Comparison of ENCODE assay signal across 8 cellular contexts in the genomic region with DNA sequence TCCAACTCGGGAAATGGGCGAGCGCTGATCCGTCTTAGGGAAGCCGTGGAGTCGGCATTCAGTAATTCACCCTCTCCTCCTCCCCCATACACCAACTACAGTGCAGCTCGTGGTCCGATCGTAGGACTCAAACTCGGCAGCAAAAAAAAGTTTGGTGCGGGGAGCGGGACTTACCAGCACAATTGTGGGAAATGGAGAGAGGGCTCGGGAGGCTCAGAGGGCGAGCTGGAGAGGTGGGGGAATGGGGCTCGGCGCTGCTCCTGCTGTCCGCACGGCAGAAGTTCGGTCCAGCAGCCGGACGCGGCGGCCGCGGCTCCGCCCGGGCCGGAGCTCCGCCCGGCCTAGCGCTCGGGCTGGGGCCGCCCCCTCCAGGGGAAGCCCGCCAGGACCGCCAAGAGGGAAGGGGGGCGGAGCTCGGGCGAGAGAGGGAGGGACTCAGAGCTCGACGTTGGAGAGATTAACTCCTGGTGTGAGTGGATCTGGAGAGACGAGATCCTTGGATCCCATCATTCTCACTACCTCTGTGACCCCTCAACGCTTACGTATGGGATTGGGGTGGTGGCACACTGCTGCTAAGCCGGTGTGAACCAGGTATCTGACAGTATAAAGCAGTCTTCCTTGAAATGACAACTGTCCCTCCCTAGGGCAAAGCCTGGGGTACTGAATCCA. TPM values are rescaled to one million over a fixed set of nuclear protein-coding genes. Genes with fewer than 3 reads are reported as not detected.
DNase-seq lines count a peak whose midpoint lies in the region; ATAC-seq and TF ChIP-seq lines count a peak whose summit lies in the region.

No MANE protein-coding gene starts in this region.

- peak; percentile 91 for ATAC-seq in gastroesophageal sphincter

- TF ChIP-seq CTCF in gastroesophageal sphincter (IDR thresholded peaks at IDR 0.05) (peak in 2 of 4 experiments; percentile 22 to 43), neutrophil (IDR thresholded peaks at IDR 0.05) (peak; percentile 14), suprapubic skin (IDR thresholded peaks at IDR 0.05) (no peak)

- TF ChIP-seq EP300 in gastroesophageal sphincter (IDR thresholded peaks at IDR 0.05): no peak
- no peak for TF ChIP-seq EP300 in suprapubic skin (IDR thresholded peaks at IDR 0.05)

- H3K4me1 ChIP-seq in ES-I3 (ENCODE audit: insufficient read depth, low read length): peaks cover 3% of the 10 kb centered on the region; the same call in 1 of the 2 replicates
- H3K4me1 ChIP-seq in gastroesophageal sphincter: peaks cover 3 to 33% (median 5%) of the 10 kb centered on the region in 3 donors
- peaks cover 15 to 17% of the 10 kb centered on the region in 2 experiments for H3K4me1 ChIP-seq in neutrophil (ENCODE audit: control insufficient read depth in 1 of 2, insufficient read depth in 1 of 2, low read depth in 1 of 2, low read length in 1 of 2)
- H3K4me1 ChIP-seq in suprapubic skin: peaks cover 20% of the 10 kb centered on the region

- H3K9me3 ChIP-seq in ES-I3 (ENCODE audit: control insufficient read depth, insufficient read depth, low read length) (peaks cover 2% of the 10 kb centered on the region; the same call in 1 of the 2 replicates), MG63 (no peaks in the 10 kb centered on the region), gastroesophageal sphincter (no peaks in the 10 kb centered on the region), neutrophil (no peaks in the 10 kb centered on the region), suprapubic skin (no peaks in the 10 kb centered on the region)

- H3K9ac ChIP-seq in ES-I3 (ENCODE audit: low read depth, low read length): peak overlapping the region; percentile 66

- H3K4me3 ChIP-seq in H7 (ENCODE audit: insufficient read depth, low read depth, low read length) (peak overlapping the region; percentile 90), MG63 (peak overlapping the region; percentile 82), gastroesophageal sphincter (peak overlapping the region; percentile 85 to 89), neutrophil (ENCODE audit: low read depth in 1 of 2, low read length in 1 of 2) (peak overlapping the region; percentile 64 to 93), suprapubic skin (peak overlapping the region; percentile 84)

- 0 to 1% methylated on average over 11 to 13 of the region's 44 CpGs for WGBS in gastroesophageal sphincter (ENCODE audit: low coverage in 1 of 2), 2 donors
- WGBS in suprapubic skin: under 1% methylated on average over 21 of the region's 44 CpGs

- H3K36me3 ChIP-seq in ES-I3 (ENCODE audit: insufficient read depth, low read length): peaks cover 3% of the 10 kb centered on the region; the same call in 1 of the 2 replicates
- peaks cover 12% of the 10 kb centered on the region for H3K36me3 ChIP-seq in H7 (replicated peaks; ENCODE audit: control insufficient read depth, insufficient read depth, low read length)
- peaks cover 30% of the 10 kb centered on the region for H3K36me3 ChIP-seq in MG63
- peaks cover 0 to 25% of the 10 kb centered on the region in 2 donors for H3K36me3 ChIP-seq in gastroesophageal sphincter
- peaks cover 10% of the 10 kb centered on the region for H3K36me3 ChIP-seq in neutrophil
- peaks cover 24% of the 10 kb centered on the region for H3K36me3 ChIP-seq in suprapubic skin

- H3K27ac ChIP-seq in gastroesophageal sphincter (peak overlapping the region; percentile 75 to 95 (median 89)), neutrophil (peak overlapping the region; percentile 64), suprapubic skin (peak overlapping the region; percentile 89)

- DNase-seq in H7: peak; percentile 97
- DNase-seq in MG63: peak; percentile 90
- peak; percentile 92 for DNase-seq in SIG-M5 treated with dmso at 0.1 percent for 504 hours (lab: John Stamatoyannopoulos, UW; ENCODE audit: unreplicated experiment)
- DNase-seq in activated naive CD4-positive, alpha-beta T cell treated with Interleukin-2 at 50 U/mL for 16 hours: peak; percentile 84
- peak; percentile 93 to 95 for DNase-seq in suprapubic skin (ENCODE audit: low spot score in 2 of 2)

- peaks cover 3% of the 10 kb centered on the region; the same call in 1 of the 2 replicates for H3K27me3 ChIP-seq in H7 (ENCODE audit: control insufficient read depth, insufficient read depth, low read length)
- peaks cover 1% of the 10 kb centered on the region; the same call in 1 of the 2 replicates for H3K27me3 ChIP-seq in MG63
- no peaks in the 10 kb centered on the region for H3K27me3 ChIP-seq in gastroesophageal sphincter
- peaks cover 14% of the 10 kb centered on the region for H3K27me3 ChIP-seq in neutrophil
- H3K27me3 ChIP-seq in suprapubic skin: no peaks in the 10 kb centered on the region

- peak; percentile 77 to 85 for TF ChIP-seq POLR2A in gastroesophageal sphincter (IDR thresholded peaks at IDR 0.05)
- TF ChIP-seq POLR2A in suprapubic skin (IDR thresholded peaks at IDR 0.05): peak in 1 of 2 donors; percentile 50

RNA-seq across cellular contexts. Expression of gene PIAS3, which starts 0.7 kb away (rescaled TPM):
- 27.0 and 27.4 TPM in 2 replicates for total RNA-seq in H7 (2014; rRNA removed; shearing (Covaris generic))
- total RNA-seq in MG63 (2014; rRNA removed; shearing (Covaris generic); ENCODE audit: low replicate concordance): 5.6 and 11.0 TPM in 2 replicates
- total RNA-seq in gastroesophageal sphincter (10 to 100 TPM; 14.0 to 26.0 (median 19.2) TPM), suprapubic skin (10 to 100 TPM; 43.8 to 78.4 (median 49.4) TPM)

RNA-seq across cellular contexts. Expression of gene NUDT17, which starts 14.2 kb away (rescaled TPM):
- total RNA-seq in H7 (2014; rRNA removed; shearing (Covaris generic)): 4.4 and 8.8 TPM in 2 replicates
- total RNA-seq in MG63 (2014; rRNA removed; shearing (Covaris generic); ENCODE audit: low replicate concordance): 0.59 TPM in 2 replicates
- 1 to 10 TPM in 3 of 4 donors, under 1 TPM in 1; 0.40 to 3.5 (median 2.2) TPM for total RNA-seq in gastroesophageal sphincter
- 1 to 10 TPM; 1.3 to 3.9 (median 2.1) TPM for total RNA-seq in suprapubic skin

RNA-seq across cellular contexts. Expression of gene ANKRD35, which starts 26.0 kb away (rescaled TPM):
- total RNA-seq in H7 (2014; rRNA removed; shearing (Covaris generic)): 0.22 and 0.52 TPM in 2 replicates
- not detected in 2 replicates for total RNA-seq in MG63 (2014; rRNA removed; shearing (Covaris generic); ENCODE audit: low replicate concordance)
- total RNA-seq in gastroesophageal sphincter (10 to 100 TPM in 1 of 4 donors, 1 to 10 TPM in 3; 5.2 to 13.7 (median 7.9) TPM), suprapubic skin (10 to 100 TPM; 32.9 to 62.7 (median 37.1) TPM)

RNA-seq across cellular contexts. Expression of gene POLR3C, which starts 35.6 kb away (rescaled TPM):
- total RNA-seq in H7 (2014; rRNA removed; shearing (Covaris generic)): 44.3 and 45.1 TPM in 2 replicates
- 30.9 and 34.8 TPM in 2 replicates for total RNA-seq in MG63 (2014; rRNA removed; shearing (Covaris generic); ENCODE audit: low replicate concordance)
- total RNA-seq in gastroesophageal sphincter (10 to 100 TPM; 24.8 to 37.7 (median 29.9) TPM), suprapubic skin (10 to 100 TPM; 22.5 to 40.8 (median 24.8) TPM)

RNA-seq across cellular contexts. Expression of gene RNF115, which starts 35.7 kb away (rescaled TPM):
- 11.3 and 11.5 TPM in 2 replicates for total RNA-seq in H7 (2014; rRNA removed; shearing (Covaris generic))
- total RNA-seq in MG63 (2014; rRNA removed; shearing (Covaris generic); ENCODE audit: low replicate concordance): 8.4 and 11.3 TPM in 2 replicates
- 10 to 100 TPM; 34.3 to 54.9 (median 39.9) TPM for total RNA-seq in gastroesophageal sphincter
- total RNA-seq in suprapubic skin: 10 to 100 TPM in 2 of 4 donors, 1 to 10 TPM in 2; 7.1 to 22.3 (median 12.2) TPM

Comparison
In these comparisons a context has a peak if more than half of its experiments do, and no peak if none do; other contexts are left out.
1. Peak in every context shown above with its lines: DNase-seq, ATAC-seq, H3K4me3 ChIP-seq and H3K27ac ChIP-seq.